In the genomic region with DNA sequence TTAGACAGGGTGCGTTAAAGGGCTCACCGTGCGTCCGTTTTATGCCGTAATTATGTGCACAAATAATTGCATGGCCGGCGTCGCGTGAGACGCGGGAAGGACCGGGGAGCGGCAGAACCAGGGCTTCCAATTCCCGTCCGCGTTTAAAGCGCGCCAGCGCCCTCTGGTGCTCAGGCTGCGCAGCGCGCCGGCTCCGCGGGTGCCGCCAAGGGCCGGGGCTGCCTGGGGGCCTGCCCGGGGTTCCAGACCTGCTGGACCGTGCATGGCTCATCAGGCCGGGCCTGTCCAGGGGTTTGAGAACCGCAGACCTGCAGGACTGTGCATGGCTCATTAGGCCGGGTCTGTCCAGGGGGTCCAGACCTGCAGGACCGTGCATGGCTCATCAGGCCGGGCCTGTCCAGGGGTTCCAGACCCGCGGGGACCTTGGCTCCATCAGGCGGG, we compare ENCODE assay signal across 7 cellular contexts.
DNase-seq lines count a peak whose midpoint lies in the region; ATAC-seq and TF ChIP-seq lines count a peak whose summit lies in the region.

No MANE protein-coding gene starts in this region.

- H3K4me3 Mint-ChIP-seq in naive B cell, result peak overlapping the region; percentile 78 to 93 (median 90)

- peaks cover 6 to 9% (median 8%) of the 10 kb centered on the region in 3 donors for H3K4me1 Mint-ChIP-seq in naive B cell

- peak overlapping the region in 3 of 6 donors; percentile 61 to 89 (median 65) for H3K27ac Mint-ChIP-seq in naive B cell

- DNase-seq in NOMO-1 treated with DMSO at 0.1 percent for 48 hours (lab: John Stamatoyannopoulos, UW; ENCODE audit: unreplicated experiment) (peak; percentile 69), activated T-cell treated with anti-CD3 and anti-CD28 coated beads for 1 hour (ENCODE audit: low read depth) (peak; percentile 68), epithelial cell of proximal tubule (ENCODE audit: low read depth) (no peak), naive B cell (peak; percentile 57)
- DNase-seq in stimulated activated CD8-positive, alpha-beta memory T cell treated with anti-CD3 and anti-CD28 coated beads, Interleukin-7, amount 100 ng/mL, for 48 hours (ENCODE audit: extremely low read depth in 1 of 2, low read depth in 1 of 2), result peak; percentile 44 to 56

- H3K9me3 Mint-ChIP-seq in naive B cell, result no peaks in the 10 kb centered on the region

- peak overlapping the region; percentile 9 for H3K4me3 ChIP-seq in epithelial cell of proximal tubule (ENCODE audit: low read depth, low read length)

- TF ChIP-seq CTCF in epithelial cell of proximal tubule (conservative IDR thresholded peaks at IDR 0.05; ENCODE audit: low read depth, low read length), result peak; percentile 92

- ATAC-seq in GM18498 (IDR thresholded peaks at IDR 0.05; ENCODE audit: unreplicated experiment), result peak; percentile 81
- ATAC-seq in HG03095 (IDR thresholded peaks at IDR 0.05; ENCODE audit: unreplicated experiment), result peak; percentile 76
- ATAC-seq in naive B cell (ENCODE audit: low read depth in 2 of 2), result peak; percentile 85

- H3K27me3 Mint-ChIP-seq in naive B cell, result peaks cover 3 to 10% (median 7%) of the 10 kb centered on the region in 3 donors

- no peaks in the 10 kb centered on the region for H3K36me3 Mint-ChIP-seq in naive B cell
